In genomic region chr16:22300427-22301071, GRCh38 we compare ENCODE assay signal across 8 cellular contexts. TPM values are rescaled to one million over a fixed set of nuclear protein-coding genes. Genes with fewer than 3 reads are reported as not detected.
A peak's percentile ranks its signal among the peaks of the same experiment; 100 is the strongest.
DNase-seq lines count a peak whose midpoint lies in the region; ATAC-seq, FAIRE-seq and TF ChIP-seq lines count a peak whose summit lies in the region.

No MANE protein-coding gene starts in this region.

- H2AFZ ChIP-seq in SU-DHL-6 (ENCODE audit: low read depth, low read length, severe bottlenecking) (no peak overlapping the region), K562 (ENCODE audit: low read depth, low read length) (no peak overlapping the region)

- POLR2A ChIA-PET in K562 (lab: Yijun Ruan, JAX) = interaction anchor here (0.6 to 3.0 kb wide), 4 partner anchors 13 to 347 kb away, joined by 3 to 10 read pairs (median 4); partner anchors contain the start of gene UQCRC2

- H3K4me2 ChIP-seq in SU-DHL-6 (ENCODE audit: low read depth, low read length, poor library complexity, severe bottlenecking) (peak overlapping the region; percentile 32), K562 (ENCODE audit: insufficient read depth, low read length) (no peak overlapping the region)

- peaks cover 4% of the 10 kb centered on the region for H3K9me1 ChIP-seq in K562 (ENCODE audit: control insufficient read depth, insufficient read depth, low read length)

- 73% methylated on average over 8 of the region's 8 CpGs for WGBS in K562 (ENCODE audit: insufficient coverage, low coverage, missing lambda C conversion rate)

- peaks cover 74% of the 10 kb centered on the region for H3K79me2 ChIP-seq in SU-DHL-6 (ENCODE audit: insufficient read depth, low read length)
- peaks cover 74% of the 10 kb centered on the region for H3K79me2 ChIP-seq in K562 (ENCODE audit: control insufficient read depth, insufficient read depth, low read length)

- H3K27me3 ChIP-seq in SU-DHL-6 (ENCODE audit: low read length) (no peaks in the 10 kb centered on the region), K562 (ENCODE audit: control insufficient read depth in 2 of 2, insufficient read depth in 2 of 2, low read length in 2 of 2) (no peaks in the 10 kb centered on the region)

- peaks cover 10 to 15% of the 10 kb centered on the region in 2 experiments; a peak in 4 of 5 replicates for H3K4me1 ChIP-seq in K562 (replicated peaks in 1 of 2; ENCODE audit: control insufficient read depth in 2 of 2, insufficient read depth in 2 of 2, low read length in 2 of 2)

- TF ChIP-seq RAD21 in K562 (CRISPR knock-in tag; conservative IDR thresholded peaks at IDR 0.05 in 1 of 2, IDR thresholded peaks at IDR 0.05 in 1 of 2) = peak in 1 of 2 experiments; percentile 50; a peak in 2 of 4 replicates

- H4K20me1 ChIP-seq in SU-DHL-6 (ENCODE audit: low read depth, low read length) = peaks cover 9% of the 10 kb centered on the region; the same call in 1 of the 2 replicates
- H4K20me1 ChIP-seq in K562 (replicated peaks; ENCODE audit: control insufficient read depth, insufficient read depth, low read length) = peaks cover 45% of the 10 kb centered on the region

- no peak overlapping the region for H3K4me3 ChIP-seq in SU-DHL-6 (ENCODE audit: insufficient read depth, low read length, poor library complexity, severe bottlenecking)
- no peak overlapping the region for H3K4me3 ChIP-seq in K562

- peaks cover 14% of the 10 kb centered on the region; the same call in 1 of the 2 replicates for H3F3A ChIP-seq in SU-DHL-6 (ENCODE audit: insufficient read depth)

- in situ Hi-C loops in K562 (cut with MboI) = no loop called here

- H3K27ac ChIP-seq in SU-DHL-6 (ENCODE audit: low read depth, low read length) (no peak overlapping the region), K562 (ENCODE audit: extremely low read depth, low read depth, low read length) (no peak overlapping the region)

- no peak for TF ChIP-seq POLR2A in K562 (conservative IDR thresholded peaks at IDR 0.05)

- H3K9me2 ChIP-seq in SU-DHL-6 (replicated peaks; ENCODE audit: insufficient read depth, low read length) = no peaks in the 10 kb centered on the region

- DNase-seq in COLO668 (lab: John Stamatoyannopoulos, UW; ENCODE audit: unreplicated experiment) = peak; percentile 46
- peak; percentile 36 for DNase-seq in HT1080 (ENCODE audit: low read depth)
- DNase-seq in K562 (ENCODE audit: extremely low read depth in 1 of 4, low spot score in 3 of 4) = peak; percentile 17 to 50 (median 32)
- peak; percentile 59 for DNase-seq in inferior parietal cortex (ENCODE audit: extremely low spot score)
- peak; percentile 18 to 30 for DNase-seq in stimulated activated CD4-positive, alpha-beta T cell treated with anti-CD3 and anti-CD28 coated beads, Interleukin-4, amount 100 ng/mL, for 48 hours (ENCODE audit: low read depth in 2 of 2)

- ATAC-seq in K562 = no peak
- ATAC-seq in GM21367 (IDR thresholded peaks at IDR 0.05; ENCODE audit: unreplicated experiment) = no peak
- ATAC-seq in GM18909 (IDR thresholded peaks at IDR 0.05; ENCODE audit: poor library complexity, unreplicated experiment) = no peak

- 0 out of 2 replicates have a peak overlapping the region, but pooled peaks have one; percentile 16 for H3K9ac ChIP-seq in SU-DHL-6 (ENCODE audit: low read length)
- peak overlapping the region in 1 of 2 experiments; percentile 3; a peak in 1 of 4 replicates for H3K9ac ChIP-seq in K562 (ENCODE audit: insufficient read depth in 1 of 2, low read depth in 2 of 2, low read length in 2 of 2)

- TF ChIP-seq EP300 in K562 (IDR thresholded peaks at IDR 0.05; ENCODE audit: low read length) = no peak

- TF ChIP-seq CTCF in SU-DHL-6 (IDR thresholded peaks at IDR 0.05; ENCODE audit: insufficient read depth, low read length, poor library complexity, severe bottlenecking) (peak; percentile 38), K562 (IDR thresholded peaks at IDR 0.05 in 2 of 3, conservative IDR thresholded peaks at IDR 0.05 in 1 of 3; ENCODE audit: insufficient read depth in 2 of 3, low read depth in 1 of 3, low read length in 3 of 3) (peak; percentile 49 to 71 (median 59))

- no TSS peak for BruUV-seq in K562 (replicated peaks; lab: Mats Ljungman, UMichigan)

- CTCF ChIA-PET in K562 (lab: Yijun Ruan, JAX; ENCODE audit: low intra/inter-chr PET ratio) = interaction anchor here (1.2 kb wide), 1 partner anchor 104 kb away, joined by 3 read pairs; no protein-coding TSS in a partner anchor

- FAIRE-seq in K562 (lab: Jason Lieb, UNC) = no peak

- no peaks in the 10 kb centered on the region for H3K9me3 ChIP-seq in SU-DHL-6 (ENCODE audit: insufficient read depth, low read length)
- no peaks in the 10 kb centered on the region for H3K9me3 ChIP-seq in K562 (replicated peaks; ENCODE audit: control insufficient read depth, insufficient read depth, low read depth, low read length)

- no peaks in the 10 kb centered on the region for H3K36me3 ChIP-seq in SU-DHL-6 (ENCODE audit: low read length)
- peaks cover 66% of the 10 kb centered on the region for H3K36me3 ChIP-seq in K562 (ENCODE audit: control insufficient read depth, insufficient read depth, low read length)

- intact Hi-C loops in K562 (cut with micrococcal nuclease) = no loop called here

TF ChIP-seq in K562, 482 proteins besides CTCF, POLR2A, EP300 and RAD21:
- no peak for TF ChIP-seq KHSRP (IDR thresholded peaks at IDR 0.05)
- TF ChIP-seq KAT7 (CRISPR knock-in tag; IDR thresholded peaks at IDR 0.05; ENCODE audit: borderline replicate concordance) = no peak
- TF ChIP-seq RBFOX2 (IDR thresholded peaks at IDR 0.05; ENCODE audit: low read depth, low read length) = peak; percentile 25; the same call in 1 of the 2 replicates

RNA-seq across cellular contexts. Expression of gene POLR3E, which starts 3.3 kb away (rescaled TPM):
- total RNA-seq in HT1080 (2014; rRNA removed; shearing (Covaris generic)) = 82.5 and 93.6 TPM in 2 replicates
- 36.2 and 37.8 TPM in 2 replicates for polyA plus RNA-seq in HT1080 (2015; cell fraction: cytosol; rRNA removed)
- 86.2 and 86.6 TPM in 2 replicates for polyA plus RNA-seq in HT1080 (2015; cell fraction: nucleus; rRNA removed)
- 337 and 699 TPM in 2 replicates for total RNA-seq in K562 (2011; cell fraction: chromatin; rRNA removed; ENCODE audit: low replicate concordance)
- total RNA-seq in K562 (2011; cell fraction: nucleolus; rRNA removed) = 179 and 196 TPM in 2 replicates
- total RNA-seq in K562 (2011; cell fraction: nucleoplasm; rRNA removed) = 243 and 244 TPM in 2 replicates
- total RNA-seq in K562 (2014; rRNA removed) = 78.2 and 82.6 TPM in 2 replicates
- 67.6 and 81.1 TPM in 2 replicates for total RNA-seq in K562 (2014; rRNA removed; fragmentation: Illumina TruSeq; extraction: Trizol)
- 73.9 and 83.8 TPM in 2 replicates for total RNA-seq in K562 (2015; rRNA removed; fragmentation: Illumina TruSeq; extraction: Trizol)
- 101 and 113 TPM in 2 replicates for total RNA-seq in K562 (2021)
- 151 and 192 TPM in 2 replicates for polyA plus RNA-seq in K562 (2011; rRNA removed)
- 128 and 145 TPM in 2 replicates for polyA plus RNA-seq in K562 (2011; cell fraction: cytosol; rRNA removed)
- polyA plus RNA-seq in K562 (2011; cell fraction: nucleus; rRNA removed) = 458 and 560 TPM in 2 replicates
- 62.8 and 102 TPM in 2 replicates for polyA plus RNA-seq in K562 (2012)
- polyA plus RNA-seq in K562 (2014; fragmentation: Illumina TruSeq; extraction: Trizol) = 128 and 149 TPM in 2 replicates
- polyA plus RNA-seq in K562 (2014; fragmentation: Nextera tagmentation; extraction: Ambion mirVana) = 10 to 100 TPM; 17.7 to 25.3 TPM
- polyA plus RNA-seq in K562 (2014; rRNA removed) = 77.3 and 95.9 TPM in 2 replicates
- polyA minus RNA-seq in K562 (2011; rRNA and poly(A)+ RNA removed) = 241 and 345 TPM in 2 replicates
- 104 and 113 TPM in 2 replicates for polyA minus RNA-seq in K562 (2011; cell fraction: cytosol; rRNA and poly(A)+ RNA removed)
- 100 and 315 TPM in 2 replicates for polyA minus RNA-seq in K562 (2011; cell fraction: nucleus; rRNA and poly(A)+ RNA removed)
